Comparison of ENCODE assay signal across 8 cellular contexts in the genomic region with DNA sequence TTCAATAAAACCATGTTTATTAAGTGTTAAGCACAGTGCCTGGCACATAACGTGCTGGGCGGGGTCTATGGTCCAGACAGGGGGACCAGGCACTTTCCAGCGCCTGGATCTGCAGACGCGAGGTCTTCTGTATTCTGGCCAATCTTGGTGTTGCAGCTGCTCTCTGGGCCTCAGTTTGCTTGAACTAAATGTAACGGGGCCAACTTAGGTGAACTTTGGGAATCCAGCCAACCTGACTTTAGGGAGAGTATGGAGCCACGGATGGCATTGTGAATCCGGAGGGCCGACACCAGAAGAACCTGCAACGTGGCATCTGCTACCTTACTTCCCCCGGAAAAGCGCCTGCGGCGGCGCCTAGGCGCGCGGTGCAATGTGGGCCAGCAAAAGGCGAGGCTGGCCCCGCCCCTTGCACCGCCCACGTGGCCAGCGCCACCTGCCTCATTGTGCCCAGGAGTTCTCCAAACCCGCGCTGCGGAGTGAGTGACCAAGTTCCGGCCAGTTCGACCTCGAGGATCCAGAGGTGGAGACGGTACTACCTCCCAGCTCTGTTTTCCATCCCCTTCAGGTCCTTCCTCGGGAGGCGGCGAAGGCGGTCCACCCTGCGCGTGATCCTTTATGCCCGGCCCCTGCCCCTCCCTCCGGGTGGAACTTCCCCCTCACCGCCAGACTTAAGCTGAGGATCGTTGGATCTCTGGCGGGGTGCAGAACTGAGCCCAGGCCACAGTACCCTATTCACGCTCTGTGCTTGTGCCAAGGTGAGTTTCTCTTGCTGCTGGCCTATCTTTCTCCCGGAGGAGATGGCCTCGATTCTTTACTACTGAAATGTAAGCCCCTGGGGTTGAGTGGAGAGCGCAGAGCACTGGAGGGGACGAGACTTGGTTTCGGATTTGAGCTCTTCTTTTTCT. TPM values are rescaled to one million over a fixed set of nuclear protein-coding genes. Genes with fewer than 3 reads are reported as not detected.
DNase-seq lines count a peak whose midpoint lies in the region; ATAC-seq and TF ChIP-seq lines count a peak whose summit lies in the region.

A gene (plus strand): TSS at position 426 of the 905 bp plus-strand sequence. CDS start 10,969 bp downstream, outside the sequence.

- no peaks in the 10 kb centered on the region for H3K9me3 Mint-ChIP-seq in activated T-cell treated with anti-CD3 and anti-CD28 coated beads, Interleukin-2, amount 50 U/mL, for 4 hours

- H3K9me3 ChIP-seq in Panc1 (ENCODE audit: control insufficient read depth, insufficient read depth, low read depth, low read length) (no peaks in the 10 kb centered on the region), esophagus muscularis mucosa (no peaks in the 10 kb centered on the region), muscle layer of duodenum (ENCODE audit: control insufficient read depth in 1 of 2, low read length in 2 of 2) (no peaks in the 10 kb centered on the region)

- H3K9ac ChIP-seq in KMS-11: peak within 1 kb of the TSS; percentile 69

- H3K27ac ChIP-seq in KMS-11 (peak within 1 kb of the TSS; percentile 60), Panc1 (ENCODE audit: low read length) (peak within 1 kb of the TSS; percentile 97), esophagus muscularis mucosa (replicated peaks in 1 of 4) (peak within 1 kb of the TSS; percentile 80 to 89 (median 85)), muscle layer of duodenum (ENCODE audit: low read length) (peak within 1 kb of the TSS; percentile 94)

- H3K4me3 ChIP-seq in KMS-11 (IDR thresholded peaks at IDR 0.05; ENCODE audit: insufficient read depth, low read depth, low read length) (peak within 1 kb of the TSS; percentile 83), Panc1 (ENCODE audit: low read depth in 2 of 2, low read length in 2 of 2) (peak within 1 kb of the TSS; percentile 90 to 93), esophagus muscularis mucosa (peak within 1 kb of the TSS; percentile 62 to 88 (median 72)), muscle layer of duodenum (ENCODE audit: low read depth in 1 of 2, low read length in 2 of 2) (peak within 1 kb of the TSS; percentile 86 to 92)

- peak; percentile 78 for ATAC-seq in GM21737 (IDR thresholded peaks at IDR 0.05; ENCODE audit: unreplicated experiment)
- peak; percentile 99 for ATAC-seq in Panc1
- ATAC-seq in activated T-cell treated with anti-CD3 and anti-CD28 coated beads, Interleukin-2, amount 50 U/mL, for 4 hours: peak; percentile 95 to 96

- peaks cover 18% of the 10 kb centered on the region for H3K79me2 ChIP-seq in KMS-11 (ENCODE audit: insufficient read depth, low read depth)

- no peak for TF ChIP-seq EP300 in esophagus muscularis mucosa (IDR thresholded peaks at IDR 0.05)

- no peak for TF ChIP-seq POLR2A in esophagus muscularis mucosa (IDR thresholded peaks at IDR 0.05; ENCODE audit: low read depth)

- H3K4me2 ChIP-seq in KMS-11: peak within 1 kb of the TSS; percentile 98

- WGBS in esophagus muscularis mucosa: 0% methylated on average over 30 of the region's 47 CpGs

- POLR2A ChIA-PET in Panc1 (lab: Charles Lee): interaction anchor here (1.1 kb wide), 1 partner anchor 28 kb away, joined by 6 read pairs; a partner anchor contains a TSS

- H3K4me1 ChIP-seq in KMS-11 (ENCODE audit: low read depth, poor library complexity, severe bottlenecking) (peaks cover 10% of the 10 kb centered on the region), Panc1 (ENCODE audit: control insufficient read depth, insufficient read depth, low read length) (peaks cover 15% of the 10 kb centered on the region), esophagus muscularis mucosa (peaks cover 15 to 23% (median 22%) of the 10 kb centered on the region in 4 donors), muscle layer of duodenum (ENCODE audit: control insufficient read depth in 1 of 2, insufficient read depth in 2 of 2, low read length in 2 of 2) (peaks cover 0 to 18% of the 10 kb centered on the region in 2 donors)

- DNase-seq in DMS79 (lab: John Stamatoyannopoulos, UW) (peak; percentile 94), Panc1 (ENCODE audit: low read depth, low spot score) (peak; percentile 80), esophagus muscularis mucosa (ENCODE audit: extremely low spot score) (peak; percentile 96)
- peak; percentile 85 for DNase-seq in activated T-cell treated with anti-CD3 and anti-CD28 coated beads, Interleukin-2, amount 50 U/mL, for 4 hours
- DNase-seq in stimulated activated CD8-positive, alpha-beta memory T cell treated with anti-CD3 and anti-CD28 coated beads, Interleukin-7, amount 100 ng/mL, for 4 hours (ENCODE audit: low read depth in 2 of 2): peak; percentile 70 to 87

- H3K4me3 Mint-ChIP-seq in activated T-cell treated with anti-CD3 and anti-CD28 coated beads, Interleukin-2, amount 50 U/mL, for 4 hours: peak within 1 kb of the TSS; percentile 98

- peaks cover 9% of the 10 kb centered on the region for H3K36me3 Mint-ChIP-seq in activated T-cell treated with anti-CD3 and anti-CD28 coated beads, Interleukin-2, amount 50 U/mL, for 4 hours (ENCODE audit: insufficient read depth)

- in situ Hi-C loops in Panc1 (cut with HindIII; ENCODE audit: low pct_unique_long_range_greater_than_20kb, low sequenced_read_pairs): no loop called here

- CTCF ChIA-PET in Panc1 (lab: Charles Lee): interaction anchor here (0.6 to 1.5 kb wide), 2 partner anchors 14 to 19 kb away, joined by 3 read pairs; no protein-coding TSS in a partner anchor

- H4K20me1 ChIP-seq in KMS-11 (ENCODE audit: insufficient read depth): no peaks in the 10 kb centered on the region

- intact Hi-C loops in Panc1 (cut with micrococcal nuclease; ENCODE audit: unreplicated experiment) (no loop called here), esophagus muscularis mucosa (cut with DNase I) (no loop called here)

- H3K36me3 ChIP-seq in KMS-11 (ENCODE audit: insufficient read depth): no peaks in the 10 kb centered on the region
- H3K36me3 ChIP-seq in Panc1 (ENCODE audit: control insufficient read depth, insufficient read depth, low read length): no peaks in the 10 kb centered on the region; the same call in 1 of the 2 replicates
- H3K36me3 ChIP-seq in esophagus muscularis mucosa: peaks cover 0 to 21% (median 8%) of the 10 kb centered on the region in 4 donors
- peaks cover 5 to 8% of the 10 kb centered on the region in 2 donors for H3K36me3 ChIP-seq in muscle layer of duodenum (ENCODE audit: control insufficient read depth in 1 of 2, insufficient read depth in 2 of 2, low read length in 2 of 2)

- H3K4me1 Mint-ChIP-seq in activated T-cell treated with anti-CD3 and anti-CD28 coated beads, Interleukin-2, amount 50 U/mL, for 4 hours (ENCODE audit: low read depth): peaks cover 16% of the 10 kb centered on the region

- TSS peak; percentile 99 for BruUV-seq in Panc1 (replicated peaks; lab: Mats Ljungman, UMichigan)

- no peaks in the 10 kb centered on the region for H3K27me3 Mint-ChIP-seq in activated T-cell treated with anti-CD3 and anti-CD28 coated beads, Interleukin-2, amount 50 U/mL, for 4 hours (ENCODE audit: low read depth)

- no peak for TF ChIP-seq CTCF in KMS-11 (conservative IDR thresholded peaks at IDR 0.05; ENCODE audit: low read depth, low read length)
- no peak for TF ChIP-seq CTCF in Panc1 (IDR thresholded peaks at IDR 0.05)
- peak in 1 of 3 experiments; percentile 26 for TF ChIP-seq CTCF in esophagus muscularis mucosa (IDR thresholded peaks at IDR 0.05)

- no peaks in the 10 kb centered on the region for H3K27me3 ChIP-seq in KMS-11 (ENCODE audit: insufficient read depth, low read depth)
- H3K27me3 ChIP-seq in Panc1 (ENCODE audit: control insufficient read depth, insufficient read depth, low read length): no peaks in the 10 kb centered on the region
- no peaks in the 10 kb centered on the region for H3K27me3 ChIP-seq in esophagus muscularis mucosa
- H3K27me3 ChIP-seq in muscle layer of duodenum (ENCODE audit: low read depth, low read length): no peaks in the 10 kb centered on the region

- peak within 1 kb of the TSS; percentile 92 for H2AFZ ChIP-seq in KMS-11 (ENCODE audit: low read depth)

RNA-seq across cellular contexts. Expression of the gene that starts here (rescaled TPM):
- total RNA-seq in Panc1 (2021; ENCODE audit: unreplicated experiment) (142 TPM), esophagus muscularis mucosa (10 to 100 TPM; 45.6 to 64.0 (median 51.0) TPM)
- 132 TPM for polyA plus RNA-seq in Panc1 (2012; ENCODE audit: insufficient read length)
- total RNA-seq in activated T-cell treated with anti-CD3 and anti-CD28 coated beads, Interleukin-2, amount 50 U/mL, for 4 hours: 100 to 1,000 TPM; 231 to 243 (median 243) TPM

Comparison
In these comparisons a context has a peak if more than half of its experiments do, and no peak if none do; other contexts are left out.
1. Peak in every context shown above with its lines: DNase-seq, ATAC-seq, H3K4me3 ChIP-seq and H3K27ac ChIP-seq.